ENCODE assay signal across 13 cellular contexts in genomic region chr2:241935314-241935713, GRCh38.
DNase-seq lines count a peak whose midpoint lies in the region; FAIRE-seq and TF ChIP-seq lines count a peak whose summit lies in the region.
"Had no signal": no experiment of that assay in that cellular context is flagged by ENCODE, and none has a peak within 500 bp of the region (broad histone marks: within the 10 kb centered on the region; RNA-seq: fewer than 3 reads in every experiment).

No MANE protein-coding gene starts in this region.

- H3K27me3 ChIP-seq in adipocyte (replicated peaks; ENCODE audit: control insufficient read depth, insufficient read depth, low read length), result no peaks in the 10 kb centered on the region

- no peak overlapping the region for H3K9ac ChIP-seq in adipocyte (ENCODE audit: low read length)

- DNase-seq in AG08395 (ENCODE audit: low spot score) (peak; percentile 90), H54 (ENCODE audit: insufficient read length, low spot score) (peak; percentile 58), adipocyte (ENCODE audit: low read depth) (peak; percentile 79), foreskin fibroblast (peak; percentile 60 to 73), RKO (ENCODE audit: low spot score) (no peak), H4 (ENCODE audit: low spot score) (no peak)
- no peak for DNase-seq in stimulated activated naive CD4-positive, alpha-beta T cell (lab: John Stamatoyannopoulos, UW)
- DNase-seq in stimulated activated CD4-positive, alpha-beta T cell treated with anti-CD3 and anti-CD28 coated beads, Interleukin-12 subunit alpha, Interleukin-12 subunit beta, amount 100 ng/mL, for 4 hours, result no peak
- DNase-seq: central memory CD4-positive, alpha-beta T cell; NCI-H187 treated with DMSO at 0.1 percent for 48 hours; SHP77; stimulated activated CD4-positive, alpha-beta T cell treated with anti-CD3 and anti-CD28 coated beads, Interleukin-15, amount 100 ng/mL, for 24 hours; T-helper 9 cell had no signal

- H3K9me3 ChIP-seq in adipocyte (ENCODE audit: control insufficient read depth, low read length), result peaks cover 2% of the 10 kb centered on the region

- TF ChIP-seq CTCF in foreskin fibroblast (IDR thresholded peaks at IDR 0.05; ENCODE audit: low read depth, low read length), result no peak

- H3K36me3 ChIP-seq in adipocyte (ENCODE audit: control insufficient read depth, insufficient read depth, low read length, severe bottlenecking), result no peaks in the 10 kb centered on the region

- no peak for TF ChIP-seq POLR2A in H54 (IDR thresholded peaks at IDR 0.05; ENCODE audit: low read depth, low read length)

- FAIRE-seq in H54 (lab: Jason Lieb, UNC), result no peak

- H3K4me1 ChIP-seq in adipocyte (ENCODE audit: control insufficient read depth, insufficient read depth, low read length), result peaks cover 8% of the 10 kb centered on the region

- H3K4me3 ChIP-seq in adipocyte (ENCODE audit: low read length) (no peak overlapping the region), foreskin fibroblast (ENCODE audit: low read depth in 1 of 2, low read length in 2 of 2) (no peak overlapping the region)

Comparison
In these comparisons a context has a peak if more than half of its experiments do, and no peak if none do; other contexts are left out.
1. DNase-seq: peak in AG08395 (single experiment), H54 (single experiment), adipocyte (single experiment) and foreskin fibroblast (2 of 2); none in stimulated activated naive CD4-positive, alpha-beta T cell (0 of 6), RKO (single experiment), stimulated activated CD4-positive, alpha-beta T cell treated with anti-CD3 and anti-CD28 coated beads, Interleukin-12 subunit alpha, Interleukin-12 subunit beta, amount 100 ng/mL, for 4 hours (single experiment) and H4 (single experiment).